ENCODE assay signal across 12 cellular contexts in the genomic region with DNA sequence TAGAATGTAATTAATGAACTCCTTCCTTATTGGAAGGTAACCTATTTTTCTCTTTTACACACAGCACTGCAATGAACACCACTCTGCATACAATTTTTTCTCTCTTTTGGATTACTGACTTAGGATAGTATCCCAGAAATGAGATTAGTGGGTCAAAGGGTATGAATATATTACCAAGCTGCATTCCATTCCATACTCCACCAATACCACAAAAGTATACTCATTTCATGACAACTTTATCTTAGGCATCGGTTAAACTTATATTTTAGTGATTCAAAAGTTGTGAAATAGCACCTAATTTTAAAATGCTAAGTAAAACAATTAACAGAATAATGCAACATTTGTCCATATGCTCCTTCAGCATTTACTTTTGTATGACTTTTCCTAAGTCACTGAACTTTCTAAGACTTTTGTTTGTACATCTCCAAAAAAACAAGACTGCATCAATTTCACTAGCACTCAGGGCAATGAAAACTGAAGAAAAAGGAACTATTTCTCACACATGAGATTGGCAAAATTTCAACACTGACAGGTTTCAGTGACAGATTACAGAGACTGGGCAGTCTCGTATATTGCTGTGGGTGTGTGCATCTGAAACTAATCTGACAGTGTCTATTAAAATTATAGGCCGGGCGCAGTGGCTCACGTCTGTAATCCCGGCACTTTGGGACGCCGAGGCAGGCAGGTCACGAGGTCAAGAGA. TPM values are rescaled to one million over a fixed set of nuclear protein-coding genes. Genes with fewer than 3 reads are reported as not detected.
DNase-seq lines count a peak whose midpoint lies in the region; ATAC-seq, FAIRE-seq and TF ChIP-seq lines count a peak whose summit lies in the region.
"Had no signal": no experiment of that assay in that cellular context is flagged by ENCODE, and none has a peak within 500 bp of the region (broad histone marks: within the 10 kb centered on the region; RNA-seq: fewer than 3 reads in every experiment).

No MANE protein-coding gene starts in this region.

- DNase-seq in CD1c-positive myeloid dendritic cell (ENCODE audit: extremely low spot score) (peak; percentile 58), NCI-H226 (peak; percentile 48), K562 (ENCODE audit: extremely low read depth in 1 of 4, low spot score in 3 of 4) (no peak), medulla oblongata (ENCODE audit: extremely low spot score) (peak; percentile 12), NCI-H1092 (lab: John Stamatoyannopoulos, UW) (no peak), NCI-H774 (lab: John Stamatoyannopoulos, UW) (no peak), substantia nigra (lab: John Stamatoyannopoulos, UW) (no peak)
- DNase-seq: activated T-cell treated with anti-CD3 and anti-CD28 coated beads, Interleukin-2, amount 50 U/mL, for 72 hours; Caco-2; dorsolateral prefrontal cortex; T-helper 9 cell had no signal

- no peak for FAIRE-seq in K562 (lab: Jason Lieb, UNC)

- H3K9ac ChIP-seq in K562 (ENCODE audit: insufficient read depth in 1 of 2, low read depth in 2 of 2, low read length in 2 of 2) = no peak overlapping the region

- H3K27ac ChIP-seq in K562 (ENCODE audit: extremely low read depth, low read depth, low read length) (no peak overlapping the region), substantia nigra (ENCODE audit: low read depth, low read length, poor library complexity, severe bottlenecking) (no peak overlapping the region)
- H3K27ac ChIP-seq: dorsolateral prefrontal cortex had no signal

- intact Hi-C loops in K562 (cut with micrococcal nuclease) = no loop called here

- no peak overlapping the region for H3K4me2 ChIP-seq in K562 (ENCODE audit: insufficient read depth, low read length)

- no peak overlapping the region for H2AFZ ChIP-seq in K562 (ENCODE audit: low read depth, low read length)

- TF ChIP-seq RAD21 in K562 (CRISPR knock-in tag; conservative IDR thresholded peaks at IDR 0.05 in 1 of 2, IDR thresholded peaks at IDR 0.05 in 1 of 2) = no peak

- ATAC-seq in K562 (no peak), HG02678 (IDR thresholded peaks at IDR 0.05; ENCODE audit: unreplicated experiment) (no peak)
- ATAC-seq: activated T-cell treated with anti-CD3 and anti-CD28 coated beads, Interleukin-2, amount 50 U/mL, for 72 hours had no signal

- H3K9me1 ChIP-seq in K562 (ENCODE audit: control insufficient read depth, insufficient read depth, low read length) = no peaks in the 10 kb centered on the region

- peaks cover 12% of the 10 kb centered on the region; the same call in 1 of the 2 replicates for H4K20me1 ChIP-seq in K562 (replicated peaks; ENCODE audit: control insufficient read depth, insufficient read depth, low read length)

- H3K27me3 ChIP-seq in K562 (ENCODE audit: control insufficient read depth in 2 of 2, insufficient read depth in 2 of 2, low read length in 2 of 2) = no peaks in the 10 kb centered on the region
- H3K27me3 ChIP-seq: dorsolateral prefrontal cortex had no signal

- POLR2A ChIA-PET in K562 (lab: Yijun Ruan, JAX) = interaction anchor here (0.8 to 1.3 kb wide), 3 partner anchors 8 to 26 kb away, joined by 3 to 4 read pairs (median 3); no protein-coding TSS in a partner anchor

- H3K4me3 ChIP-seq in K562 = no peak overlapping the region
- H3K4me3 ChIP-seq: dorsolateral prefrontal cortex had no signal

- no peak for TF ChIP-seq EP300 in K562 (IDR thresholded peaks at IDR 0.05; ENCODE audit: low read length)

- CTCF ChIA-PET in K562 (lab: Yijun Ruan, JAX; ENCODE audit: low intra/inter-chr PET ratio) = no interaction called here

- in situ Hi-C loops in K562 (cut with MboI) = no loop called here

- H3K9me3 ChIP-seq in K562 (replicated peaks; ENCODE audit: control insufficient read depth, insufficient read depth, low read depth, low read length) = no peaks in the 10 kb centered on the region
- H3K9me3 ChIP-seq: Caco-2 had no signal

- peaks cover 33% of the 10 kb centered on the region for H3K79me2 ChIP-seq in K562 (ENCODE audit: control insufficient read depth, insufficient read depth, low read length)

- H3K36me3 ChIP-seq in K562 (ENCODE audit: control insufficient read depth, insufficient read depth, low read length) = peaks cover 44% of the 10 kb centered on the region

- no peak for TF ChIP-seq CTCF in K562 (IDR thresholded peaks at IDR 0.05 in 2 of 3, conservative IDR thresholded peaks at IDR 0.05 in 1 of 3; ENCODE audit: insufficient read depth in 2 of 3, low read depth in 1 of 3, low read length in 3 of 3)

- peaks cover 8 to 9% of the 10 kb centered on the region in 2 experiments; a peak in 4 of 5 replicates for H3K4me1 ChIP-seq in K562 (replicated peaks in 1 of 2; ENCODE audit: control insufficient read depth in 2 of 2, insufficient read depth in 2 of 2, low read length in 2 of 2)

- 60% methylated on average over 9 of the region's 9 CpGs for WGBS in K562 (ENCODE audit: insufficient coverage, low coverage, missing lambda C conversion rate)

- BruUV-seq in K562 (replicated peaks; lab: Mats Ljungman, UMichigan) = no TSS peak

- TF ChIP-seq POLR2A in K562 (conservative IDR thresholded peaks at IDR 0.05) = no peak

TF ChIP-seq in K562, 482 proteins besides CTCF, POLR2A, EP300 and RAD21:
- no peak for TF ChIP-seq WHSC1 (IDR thresholded peaks at IDR 0.05; ENCODE audit: low read length)
- TF ChIP-seq CBFA2T3 (IDR thresholded peaks at IDR 0.05) = 0 out of 2 replicates have a peak, but pooled peaks have one; percentile 10
- TF ChIP-seq CEBPB (tag; IDR thresholded peaks at IDR 0.05) = 0 out of 2 replicates have a peak, but pooled peaks have one; percentile 15
- TF ChIP-seq, protein P1, sequence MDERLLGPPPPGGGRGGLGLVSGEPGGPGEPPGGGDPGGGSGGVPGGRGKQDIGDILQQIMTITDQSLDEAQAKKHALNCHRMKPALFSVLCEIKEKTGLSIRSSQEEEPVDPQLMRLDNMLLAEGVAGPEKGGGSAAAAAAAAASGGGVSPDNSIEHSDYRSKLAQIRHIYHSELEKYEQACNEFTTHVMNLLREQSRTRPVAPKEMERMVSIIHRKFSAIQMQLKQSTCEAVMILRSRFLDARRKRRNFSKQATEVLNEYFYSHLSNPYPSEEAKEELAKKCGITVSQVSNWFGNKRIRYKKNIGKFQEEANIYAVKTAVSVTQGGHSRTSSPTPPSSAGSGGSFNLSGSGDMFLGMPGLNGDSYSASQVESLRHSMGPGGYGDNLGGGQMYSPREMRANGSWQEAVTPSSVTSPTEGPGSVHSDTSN (CRISPR knock-in tag; IDR thresholded peaks at IDR 0.05; ENCODE audit: low read depth) = no peak
- TF ChIP-seq, protein P1 (tag; conservative IDR thresholded peaks at IDR 0.05; ENCODE audit: low read depth) = peak; percentile 41; the same call in 1 of the 2 replicates
- peak; percentile 41; the same call in 1 of the 2 replicates for TF ChIP-seq NFIC (IDR thresholded peaks at IDR 0.05)
- TF ChIP-seq MEIS2 (IDR thresholded peaks at IDR 0.05; ENCODE audit: partially characterized antibody) = peak; percentile 35
- TF ChIP-seq, protein P2, sequence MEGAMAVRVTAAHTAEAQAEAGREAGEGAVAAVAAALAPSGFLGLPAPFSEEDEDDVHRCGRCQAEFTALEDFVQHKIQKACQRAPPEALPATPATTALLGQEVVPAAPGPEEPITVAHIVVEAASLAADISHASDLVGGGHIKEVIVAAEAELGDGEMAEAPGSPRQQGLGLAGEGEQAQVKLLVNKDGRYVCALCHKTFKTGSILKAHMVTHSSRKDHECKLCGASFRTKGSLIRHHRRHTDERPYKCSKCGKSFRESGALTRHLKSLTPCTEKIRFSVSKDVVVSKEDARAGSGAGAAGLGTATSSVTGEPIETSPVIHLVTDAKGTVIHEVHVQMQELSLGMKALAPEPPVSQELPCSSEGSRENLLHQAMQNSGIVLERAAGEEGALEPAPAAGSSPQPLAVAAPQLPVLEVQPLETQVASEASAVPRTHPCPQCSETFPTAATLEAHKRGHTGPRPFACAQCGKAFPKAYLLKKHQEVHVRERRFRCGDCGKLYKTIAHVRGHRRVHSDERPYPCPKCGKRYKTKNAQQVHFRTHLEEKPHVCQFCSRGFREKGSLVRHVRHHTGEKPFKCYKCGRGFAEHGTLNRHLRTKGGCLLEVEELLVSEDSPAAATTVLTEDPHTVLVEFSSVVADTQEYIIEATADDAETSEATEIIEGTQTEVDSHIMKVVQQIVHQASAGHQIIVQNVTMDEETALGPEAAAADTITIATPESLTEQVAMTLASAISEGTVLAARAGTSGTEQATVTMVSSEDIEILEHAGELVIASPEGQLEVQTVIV (CRISPR knock-in tag; IDR thresholded peaks at IDR 0.05; ENCODE audit: borderline replicate concordance) = no peak

RNA-seq across cellular contexts. Expression of gene HELZ, which starts 32.1 kb away (rescaled TPM):
- total RNA-seq in K562 (2011; cell fraction: chromatin; rRNA removed; ENCODE audit: low replicate concordance) = 122 and 381 TPM in 2 replicates
- 40.2 and 76.2 TPM in 2 replicates for total RNA-seq in K562 (2011; cell fraction: nucleolus; rRNA removed)
- 95.5 and 139 TPM in 2 replicates for total RNA-seq in K562 (2011; cell fraction: nucleoplasm; rRNA removed)
- total RNA-seq in K562 (2014; rRNA removed) (12.9 and 18.6 TPM in 2 replicates), K562 (2014; rRNA removed; fragmentation: Illumina TruSeq; extraction: Trizol) (34.2 and 39.6 TPM in 2 replicates), K562 (2015; rRNA removed; fragmentation: Illumina TruSeq; extraction: Trizol) (24.0 and 25.1 TPM in 2 replicates), K562 (2021) (39.8 TPM in 2 replicates)
- polyA plus RNA-seq in K562 (2011; rRNA removed) (23.7 and 25.4 TPM in 2 replicates), K562 (2014; fragmentation: Illumina TruSeq; extraction: Trizol) (13.4 and 17.3 TPM in 2 replicates), K562 (2014; fragmentation: Nextera tagmentation; extraction: Ambion mirVana) (10 to 100 TPM in 1 of 2 experiments, 1 to 10 TPM in 1; 5.2 to 11.3 TPM), K562 (2014; rRNA removed) (7.7 and 8.9 TPM in 2 replicates)
- polyA plus RNA-seq in K562 (2011; cell fraction: cytosol; rRNA removed) = 8.3 and 13.5 TPM in 2 replicates
- polyA plus RNA-seq in K562 (2011; cell fraction: nucleus; rRNA removed) = 21.2 and 23.2 TPM in 2 replicates
- polyA plus RNA-seq in K562 (2012) = 5.8 and 15.1 TPM in 2 replicates
- 140 and 161 TPM in 2 replicates for polyA minus RNA-seq in K562 (2011; rRNA and poly(A)+ RNA removed)
- polyA minus RNA-seq in K562 (2011; cell fraction: cytosol; rRNA and poly(A)+ RNA removed) = 43.3 and 44.0 TPM in 2 replicates
- polyA minus RNA-seq in K562 (2011; cell fraction: nucleus; rRNA and poly(A)+ RNA removed) = 48.1 and 120 TPM in 2 replicates

Comparison
In these comparisons a context has a peak if more than half of its experiments do, and no peak if none do; other contexts are left out.
1. DNase-seq: peak in CD1c-positive myeloid dendritic cell (single experiment), NCI-H226 (single experiment) and medulla oblongata (single experiment); none in K562 (0 of 4), NCI-H1092 (single experiment), NCI-H774 (single experiment) and substantia nigra (0 of 49).